In the genomic region with DNA sequence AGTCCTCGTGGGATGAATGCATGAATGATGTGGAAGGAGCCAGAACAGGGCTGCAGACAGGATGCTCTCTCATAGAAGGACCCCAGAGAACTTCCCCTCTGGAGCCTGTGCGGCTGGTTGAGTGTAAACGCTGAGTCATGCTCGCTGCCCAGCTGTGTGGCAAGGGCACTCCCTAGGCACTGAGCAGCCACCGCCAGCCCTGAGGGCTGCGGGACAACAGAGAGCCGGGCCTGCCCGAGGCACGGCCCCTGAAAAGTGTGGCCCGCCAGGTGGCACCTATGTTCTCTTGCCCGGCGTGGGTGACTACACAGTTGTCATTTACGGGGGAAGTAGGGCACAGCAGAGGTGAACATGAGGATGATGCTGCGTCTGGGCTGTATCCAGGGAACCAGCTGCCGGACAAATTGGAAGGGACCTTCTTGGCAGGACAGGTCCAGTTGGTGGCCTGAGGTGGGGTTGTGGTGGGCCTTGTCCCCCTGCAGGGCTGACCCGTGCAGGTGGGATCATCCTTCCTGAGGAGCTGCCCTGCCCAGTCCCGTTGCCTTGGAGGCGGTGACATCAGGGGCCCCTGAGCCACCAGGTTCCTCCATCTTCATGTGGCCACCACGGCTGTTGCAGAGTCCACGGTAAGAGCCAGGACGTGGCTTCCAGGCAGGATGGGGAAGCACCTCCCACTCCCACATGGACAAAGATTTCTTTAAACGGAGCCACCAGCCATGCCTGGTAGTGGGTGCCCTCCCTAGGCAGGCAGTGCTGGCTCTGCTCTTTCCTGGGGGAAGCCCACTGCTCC, we compare ENCODE assay signal across 2 cellular contexts.
A peak's percentile ranks its signal among the peaks of the same experiment; 100 is the strongest.
TF ChIP-seq lines count a peak whose summit lies in the region.

No MANE protein-coding gene starts in this region.

TF ChIP-seq in GM23338, 12 proteins besides CTCF, POLR2A, EP300 and RAD21 (continued from another document):
- TF ChIP-seq, protein P1, sequence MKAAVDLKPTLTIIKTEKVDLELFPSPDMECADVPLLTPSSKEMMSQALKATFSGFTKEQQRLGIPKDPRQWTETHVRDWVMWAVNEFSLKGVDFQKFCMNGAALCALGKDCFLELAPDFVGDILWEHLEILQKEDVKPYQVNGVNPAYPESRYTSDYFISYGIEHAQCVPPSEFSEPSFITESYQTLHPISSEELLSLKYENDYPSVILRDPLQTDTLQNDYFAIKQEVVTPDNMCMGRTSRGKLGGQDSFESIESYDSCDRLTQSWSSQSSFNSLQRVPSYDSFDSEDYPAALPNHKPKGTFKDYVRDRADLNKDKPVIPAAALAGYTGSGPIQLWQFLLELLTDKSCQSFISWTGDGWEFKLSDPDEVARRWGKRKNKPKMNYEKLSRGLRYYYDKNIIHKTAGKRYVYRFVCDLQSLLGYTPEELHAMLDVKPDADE (IDR thresholded peaks at IDR 0.05), result no peak
- TF ChIP-seq, protein P2, sequence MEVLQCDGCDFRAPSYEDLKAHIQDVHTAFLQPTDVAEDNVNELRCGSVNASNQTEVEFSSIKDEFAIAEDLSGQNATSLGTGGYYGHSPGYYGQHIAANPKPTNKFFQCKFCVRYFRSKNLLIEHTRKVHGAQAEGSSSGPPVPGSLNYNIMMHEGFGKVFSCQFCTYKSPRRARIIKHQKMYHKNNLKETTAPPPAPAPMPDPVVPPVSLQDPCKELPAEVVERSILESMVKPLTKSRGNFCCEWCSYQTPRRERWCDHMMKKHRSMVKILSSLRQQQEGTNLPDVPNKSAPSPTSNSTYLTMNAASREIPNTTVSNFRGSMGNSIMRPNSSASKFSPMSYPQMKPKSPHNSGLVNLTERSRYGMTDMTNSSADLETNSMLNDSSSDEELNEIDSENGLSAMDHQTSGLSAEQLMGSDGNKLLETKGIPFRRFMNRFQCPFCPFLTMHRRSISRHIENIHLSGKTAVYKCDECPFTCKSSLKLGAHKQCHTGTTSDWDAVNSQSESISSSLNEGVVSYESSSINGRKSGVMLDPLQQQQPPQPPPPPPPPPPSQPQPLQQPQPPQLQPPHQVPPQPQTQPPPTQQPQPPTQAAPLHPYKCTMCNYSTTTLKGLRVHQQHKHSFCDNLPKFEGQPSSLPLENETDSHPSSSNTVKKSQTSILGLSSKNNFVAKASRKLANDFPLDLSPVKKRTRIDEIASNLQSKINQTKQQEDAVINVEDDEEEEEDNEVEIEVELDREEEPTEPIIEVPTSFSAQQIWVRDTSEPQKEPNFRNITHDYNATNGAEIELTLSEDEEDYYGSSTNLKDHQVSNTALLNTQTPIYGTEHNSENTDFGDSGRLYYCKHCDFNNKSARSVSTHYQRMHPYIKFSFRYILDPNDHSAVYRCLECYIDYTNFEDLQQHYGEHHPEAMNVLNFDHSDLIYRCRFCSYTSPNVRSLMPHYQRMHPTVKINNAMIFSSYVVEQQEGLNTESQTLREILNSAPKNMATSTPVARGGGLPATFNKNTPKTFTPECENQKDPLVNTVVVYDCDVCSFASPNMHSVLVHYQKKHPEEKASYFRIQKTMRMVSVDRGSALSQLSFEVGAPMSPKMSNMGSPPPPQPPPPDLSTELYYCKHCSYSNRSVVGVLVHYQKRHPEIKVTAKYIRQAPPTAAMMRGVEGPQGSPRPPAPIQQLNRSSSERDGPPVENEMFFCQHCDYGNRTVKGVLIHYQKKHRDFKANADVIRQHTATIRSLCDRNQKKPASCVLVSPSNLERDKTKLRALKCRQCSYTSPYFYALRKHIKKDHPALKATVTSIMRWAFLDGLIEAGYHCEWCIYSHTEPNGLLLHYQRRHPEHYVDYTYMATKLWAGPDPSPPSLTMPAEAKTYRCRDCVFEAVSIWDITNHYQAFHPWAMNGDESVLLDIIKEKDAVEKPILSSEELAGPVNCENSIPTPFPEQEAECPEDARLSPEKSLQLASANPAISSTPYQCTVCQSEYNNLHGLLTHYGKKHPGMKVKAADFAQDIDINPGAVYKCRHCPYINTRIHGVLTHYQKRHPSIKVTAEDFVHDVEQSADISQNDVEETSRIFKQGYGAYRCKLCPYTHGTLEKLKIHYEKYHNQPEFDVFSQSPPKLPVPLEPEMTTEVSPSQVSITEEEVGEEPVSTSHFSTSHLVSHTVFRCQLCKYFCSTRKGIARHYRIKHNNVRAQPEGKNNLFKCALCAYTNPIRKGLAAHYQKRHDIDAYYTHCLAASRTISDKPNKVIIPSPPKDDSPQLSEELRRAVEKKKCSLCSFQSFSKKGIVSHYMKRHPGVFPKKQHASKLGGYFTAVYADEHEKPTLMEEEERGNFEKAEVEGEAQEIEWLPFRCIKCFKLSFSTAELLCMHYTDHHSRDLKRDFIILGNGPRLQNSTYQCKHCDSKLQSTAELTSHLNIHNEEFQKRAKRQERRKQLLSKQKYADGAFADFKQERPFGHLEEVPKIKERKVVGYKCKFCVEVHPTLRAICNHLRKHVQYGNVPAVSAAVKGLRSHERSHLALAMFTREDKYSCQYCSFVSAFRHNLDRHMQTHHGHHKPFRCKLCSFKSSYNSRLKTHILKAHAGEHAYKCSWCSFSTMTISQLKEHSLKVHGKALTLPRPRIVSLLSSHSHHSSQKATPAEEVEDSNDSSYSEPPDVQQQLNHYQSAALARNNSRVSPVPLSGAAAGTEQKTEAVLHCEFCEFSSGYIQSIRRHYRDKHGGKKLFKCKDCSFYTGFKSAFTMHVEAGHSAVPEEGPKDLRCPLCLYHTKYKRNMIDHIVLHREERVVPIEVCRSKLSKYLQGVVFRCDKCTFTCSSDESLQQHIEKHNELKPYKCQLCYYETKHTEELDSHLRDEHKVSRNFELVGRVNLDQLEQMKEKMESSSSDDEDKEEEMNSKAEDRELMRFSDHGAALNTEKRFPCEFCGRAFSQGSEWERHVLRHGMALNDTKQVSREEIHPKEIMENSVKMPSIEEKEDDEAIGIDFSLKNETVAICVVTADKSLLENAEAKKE (CRISPR knock-in tag; IDR thresholded peaks at IDR 0.05), result no peak
- TF ChIP-seq JUNB (IDR thresholded peaks at IDR 0.05; ENCODE audit: unreplicated experiment) (no peak), EZH2 (IDR thresholded peaks at IDR 0.05; ENCODE audit: low read depth, unreplicated experiment) (no peak), STAT1 (IDR thresholded peaks at IDR 0.05; ENCODE audit: unreplicated experiment) (no peak)

TF ChIP-seq in H1, 55 proteins besides CTCF, POLR2A, EP300 and RAD21 (continued from another document):
- TF ChIP-seq, protein P3, sequence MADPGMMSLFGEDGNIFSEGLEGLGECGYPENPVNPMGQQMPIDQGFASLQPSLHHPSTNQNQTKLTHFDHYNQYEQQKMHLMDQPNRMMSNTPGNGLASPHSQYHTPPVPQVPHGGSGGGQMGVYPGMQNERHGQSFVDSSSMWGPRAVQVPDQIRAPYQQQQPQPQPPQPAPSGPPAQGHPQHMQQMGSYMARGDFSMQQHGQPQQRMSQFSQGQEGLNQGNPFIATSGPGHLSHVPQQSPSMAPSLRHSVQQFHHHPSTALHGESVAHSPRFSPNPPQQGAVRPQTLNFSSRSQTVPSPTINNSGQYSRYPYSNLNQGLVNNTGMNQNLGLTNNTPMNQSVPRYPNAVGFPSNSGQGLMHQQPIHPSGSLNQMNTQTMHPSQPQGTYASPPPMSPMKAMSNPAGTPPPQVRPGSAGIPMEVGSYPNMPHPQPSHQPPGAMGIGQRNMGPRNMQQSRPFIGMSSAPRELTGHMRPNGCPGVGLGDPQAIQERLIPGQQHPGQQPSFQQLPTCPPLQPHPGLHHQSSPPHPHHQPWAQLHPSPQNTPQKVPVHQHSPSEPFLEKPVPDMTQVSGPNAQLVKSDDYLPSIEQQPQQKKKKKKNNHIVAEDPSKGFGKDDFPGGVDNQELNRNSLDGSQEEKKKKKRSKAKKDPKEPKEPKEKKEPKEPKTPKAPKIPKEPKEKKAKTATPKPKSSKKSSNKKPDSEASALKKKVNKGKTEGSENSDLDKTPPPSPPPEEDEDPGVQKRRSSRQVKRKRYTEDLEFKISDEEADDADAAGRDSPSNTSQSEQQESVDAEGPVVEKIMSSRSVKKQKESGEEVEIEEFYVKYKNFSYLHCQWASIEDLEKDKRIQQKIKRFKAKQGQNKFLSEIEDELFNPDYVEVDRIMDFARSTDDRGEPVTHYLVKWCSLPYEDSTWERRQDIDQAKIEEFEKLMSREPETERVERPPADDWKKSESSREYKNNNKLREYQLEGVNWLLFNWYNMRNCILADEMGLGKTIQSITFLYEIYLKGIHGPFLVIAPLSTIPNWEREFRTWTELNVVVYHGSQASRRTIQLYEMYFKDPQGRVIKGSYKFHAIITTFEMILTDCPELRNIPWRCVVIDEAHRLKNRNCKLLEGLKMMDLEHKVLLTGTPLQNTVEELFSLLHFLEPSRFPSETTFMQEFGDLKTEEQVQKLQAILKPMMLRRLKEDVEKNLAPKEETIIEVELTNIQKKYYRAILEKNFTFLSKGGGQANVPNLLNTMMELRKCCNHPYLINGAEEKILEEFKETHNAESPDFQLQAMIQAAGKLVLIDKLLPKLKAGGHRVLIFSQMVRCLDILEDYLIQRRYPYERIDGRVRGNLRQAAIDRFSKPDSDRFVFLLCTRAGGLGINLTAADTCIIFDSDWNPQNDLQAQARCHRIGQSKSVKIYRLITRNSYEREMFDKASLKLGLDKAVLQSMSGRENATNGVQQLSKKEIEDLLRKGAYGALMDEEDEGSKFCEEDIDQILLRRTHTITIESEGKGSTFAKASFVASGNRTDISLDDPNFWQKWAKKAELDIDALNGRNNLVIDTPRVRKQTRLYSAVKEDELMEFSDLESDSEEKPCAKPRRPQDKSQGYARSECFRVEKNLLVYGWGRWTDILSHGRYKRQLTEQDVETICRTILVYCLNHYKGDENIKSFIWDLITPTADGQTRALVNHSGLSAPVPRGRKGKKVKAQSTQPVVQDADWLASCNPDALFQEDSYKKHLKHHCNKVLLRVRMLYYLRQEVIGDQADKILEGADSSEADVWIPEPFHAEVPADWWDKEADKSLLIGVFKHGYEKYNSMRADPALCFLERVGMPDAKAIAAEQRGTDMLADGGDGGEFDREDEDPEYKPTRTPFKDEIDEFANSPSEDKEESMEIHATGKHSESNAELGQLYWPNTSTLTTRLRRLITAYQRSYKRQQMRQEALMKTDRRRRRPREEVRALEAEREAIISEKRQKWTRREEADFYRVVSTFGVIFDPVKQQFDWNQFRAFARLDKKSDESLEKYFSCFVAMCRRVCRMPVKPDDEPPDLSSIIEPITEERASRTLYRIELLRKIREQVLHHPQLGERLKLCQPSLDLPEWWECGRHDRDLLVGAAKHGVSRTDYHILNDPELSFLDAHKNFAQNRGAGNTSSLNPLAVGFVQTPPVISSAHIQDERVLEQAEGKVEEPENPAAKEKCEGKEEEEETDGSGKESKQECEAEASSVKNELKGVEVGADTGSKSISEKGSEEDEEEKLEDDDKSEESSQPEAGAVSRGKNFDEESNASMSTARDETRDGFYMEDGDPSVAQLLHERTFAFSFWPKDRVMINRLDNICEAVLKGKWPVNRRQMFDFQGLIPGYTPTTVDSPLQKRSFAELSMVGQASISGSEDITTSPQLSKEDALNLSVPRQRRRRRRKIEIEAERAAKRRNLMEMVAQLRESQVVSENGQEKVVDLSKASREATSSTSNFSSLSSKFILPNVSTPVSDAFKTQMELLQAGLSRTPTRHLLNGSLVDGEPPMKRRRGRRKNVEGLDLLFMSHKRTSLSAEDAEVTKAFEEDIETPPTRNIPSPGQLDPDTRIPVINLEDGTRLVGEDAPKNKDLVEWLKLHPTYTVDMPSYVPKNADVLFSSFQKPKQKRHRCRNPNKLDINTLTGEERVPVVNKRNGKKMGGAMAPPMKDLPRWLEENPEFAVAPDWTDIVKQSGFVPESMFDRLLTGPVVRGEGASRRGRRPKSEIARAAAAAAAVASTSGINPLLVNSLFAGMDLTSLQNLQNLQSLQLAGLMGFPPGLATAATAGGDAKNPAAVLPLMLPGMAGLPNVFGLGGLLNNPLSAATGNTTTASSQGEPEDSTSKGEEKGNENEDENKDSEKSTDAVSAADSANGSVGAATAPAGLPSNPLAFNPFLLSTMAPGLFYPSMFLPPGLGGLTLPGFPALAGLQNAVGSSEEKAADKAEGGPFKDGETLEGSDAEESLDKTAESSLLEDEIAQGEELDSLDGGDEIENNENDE (IDR thresholded peaks at IDR 0.05; ENCODE audit: insufficient replicate concordance, low read length), result no peak
- peak; percentile 89 for TF ChIP-seq BACH1 (IDR thresholded peaks at IDR 0.05; ENCODE audit: low read length)
